ENCODE assay signal across 1 cellular context in the genomic region with DNA sequence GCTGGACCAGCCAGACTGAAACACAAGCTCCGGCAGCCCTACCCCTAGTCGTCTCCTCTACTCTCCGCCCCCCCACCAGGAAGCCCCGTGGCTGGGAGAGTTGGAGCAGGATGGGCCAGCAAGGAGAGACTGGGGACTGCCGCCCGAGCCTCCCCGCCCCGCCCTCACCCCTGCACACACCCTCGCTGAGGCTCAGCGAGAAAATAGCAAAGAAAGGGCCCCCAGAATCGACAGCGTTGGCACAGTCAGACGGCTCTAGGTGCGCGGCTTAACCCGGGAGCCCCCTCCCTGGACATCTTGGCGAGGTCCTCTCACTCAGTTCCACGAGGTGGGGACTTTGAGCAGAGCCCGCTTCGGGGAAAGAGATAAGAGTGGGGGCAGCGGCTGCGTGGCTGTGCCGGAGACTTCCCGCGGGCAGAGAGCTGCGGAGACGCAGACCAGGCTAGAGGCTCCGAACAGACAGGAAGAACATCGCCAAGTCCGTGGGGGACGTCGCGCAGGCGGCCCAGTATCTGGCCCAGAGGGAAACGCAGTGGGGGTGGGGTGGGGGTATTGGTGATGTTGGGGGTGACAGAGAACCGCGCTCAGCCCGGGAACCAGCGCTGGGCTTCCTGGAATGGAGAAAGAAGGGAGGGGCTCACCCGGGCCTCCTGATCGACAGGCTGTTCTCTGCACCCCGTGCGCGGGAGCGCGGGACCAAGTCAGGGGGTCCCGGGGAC.
TF ChIP-seq lines count a peak whose summit lies in the region.

No MANE protein-coding gene starts in this region.

TF ChIP-seq in K562, 482 proteins besides CTCF, POLR2A, EP300 and RAD21 (continues in another document):
- TF ChIP-seq NFYB (IDR thresholded peaks at IDR 0.05; ENCODE audit: extremely low read depth, insufficient read length), result no peak
- TF ChIP-seq, protein P1, sequence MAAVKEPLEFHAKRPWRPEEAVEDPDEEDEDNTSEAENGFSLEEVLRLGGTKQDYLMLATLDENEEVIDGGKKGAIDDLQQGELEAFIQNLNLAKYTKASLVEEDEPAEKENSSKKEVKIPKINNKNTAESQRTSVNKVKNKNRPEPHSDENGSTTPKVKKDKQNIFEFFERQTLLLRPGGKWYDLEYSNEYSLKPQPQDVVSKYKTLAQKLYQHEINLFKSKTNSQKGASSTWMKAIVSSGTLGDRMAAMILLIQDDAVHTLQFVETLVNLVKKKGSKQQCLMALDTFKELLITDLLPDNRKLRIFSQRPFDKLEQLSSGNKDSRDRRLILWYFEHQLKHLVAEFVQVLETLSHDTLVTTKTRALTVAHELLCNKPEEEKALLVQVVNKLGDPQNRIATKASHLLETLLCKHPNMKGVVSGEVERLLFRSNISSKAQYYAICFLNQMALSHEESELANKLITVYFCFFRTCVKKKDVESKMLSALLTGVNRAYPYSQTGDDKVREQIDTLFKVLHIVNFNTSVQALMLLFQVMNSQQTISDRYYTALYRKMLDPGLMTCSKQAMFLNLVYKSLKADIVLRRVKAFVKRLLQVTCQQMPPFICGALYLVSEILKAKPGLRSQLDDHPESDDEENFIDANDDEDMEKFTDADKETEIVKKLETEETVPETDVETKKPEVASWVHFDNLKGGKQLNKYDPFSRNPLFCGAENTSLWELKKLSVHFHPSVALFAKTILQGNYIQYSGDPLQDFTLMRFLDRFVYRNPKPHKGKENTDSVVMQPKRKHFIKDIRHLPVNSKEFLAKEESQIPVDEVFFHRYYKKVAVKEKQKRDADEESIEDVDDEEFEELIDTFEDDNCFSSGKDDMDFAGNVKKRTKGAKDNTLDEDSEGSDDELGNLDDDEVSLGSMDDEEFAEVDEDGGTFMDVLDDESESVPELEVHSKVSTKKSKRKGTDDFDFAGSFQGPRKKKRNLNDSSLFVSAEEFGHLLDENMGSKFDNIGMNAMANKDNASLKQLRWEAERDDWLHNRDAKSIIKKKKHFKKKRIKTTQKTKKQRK (IDR thresholded peaks at IDR 0.05; ENCODE audit: borderline replicate concordance, low read depth, low read length), result no peak
- TF ChIP-seq ZNF830 (CRISPR knock-in tag; IDR thresholded peaks at IDR 0.05), result no peak
- TF ChIP-seq, protein P2, sequence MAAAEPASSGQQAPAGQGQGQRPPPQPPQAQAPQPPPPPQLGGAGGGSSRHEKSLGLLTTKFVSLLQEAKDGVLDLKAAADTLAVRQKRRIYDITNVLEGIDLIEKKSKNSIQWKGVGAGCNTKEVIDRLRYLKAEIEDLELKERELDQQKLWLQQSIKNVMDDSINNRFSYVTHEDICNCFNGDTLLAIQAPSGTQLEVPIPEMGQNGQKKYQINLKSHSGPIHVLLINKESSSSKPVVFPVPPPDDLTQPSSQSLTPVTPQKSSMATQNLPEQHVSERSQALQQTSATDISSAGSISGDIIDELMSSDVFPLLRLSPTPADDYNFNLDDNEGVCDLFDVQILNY (CRISPR knock-in tag; IDR thresholded peaks at IDR 0.05), result no peak
- TF ChIP-seq, protein P3, sequence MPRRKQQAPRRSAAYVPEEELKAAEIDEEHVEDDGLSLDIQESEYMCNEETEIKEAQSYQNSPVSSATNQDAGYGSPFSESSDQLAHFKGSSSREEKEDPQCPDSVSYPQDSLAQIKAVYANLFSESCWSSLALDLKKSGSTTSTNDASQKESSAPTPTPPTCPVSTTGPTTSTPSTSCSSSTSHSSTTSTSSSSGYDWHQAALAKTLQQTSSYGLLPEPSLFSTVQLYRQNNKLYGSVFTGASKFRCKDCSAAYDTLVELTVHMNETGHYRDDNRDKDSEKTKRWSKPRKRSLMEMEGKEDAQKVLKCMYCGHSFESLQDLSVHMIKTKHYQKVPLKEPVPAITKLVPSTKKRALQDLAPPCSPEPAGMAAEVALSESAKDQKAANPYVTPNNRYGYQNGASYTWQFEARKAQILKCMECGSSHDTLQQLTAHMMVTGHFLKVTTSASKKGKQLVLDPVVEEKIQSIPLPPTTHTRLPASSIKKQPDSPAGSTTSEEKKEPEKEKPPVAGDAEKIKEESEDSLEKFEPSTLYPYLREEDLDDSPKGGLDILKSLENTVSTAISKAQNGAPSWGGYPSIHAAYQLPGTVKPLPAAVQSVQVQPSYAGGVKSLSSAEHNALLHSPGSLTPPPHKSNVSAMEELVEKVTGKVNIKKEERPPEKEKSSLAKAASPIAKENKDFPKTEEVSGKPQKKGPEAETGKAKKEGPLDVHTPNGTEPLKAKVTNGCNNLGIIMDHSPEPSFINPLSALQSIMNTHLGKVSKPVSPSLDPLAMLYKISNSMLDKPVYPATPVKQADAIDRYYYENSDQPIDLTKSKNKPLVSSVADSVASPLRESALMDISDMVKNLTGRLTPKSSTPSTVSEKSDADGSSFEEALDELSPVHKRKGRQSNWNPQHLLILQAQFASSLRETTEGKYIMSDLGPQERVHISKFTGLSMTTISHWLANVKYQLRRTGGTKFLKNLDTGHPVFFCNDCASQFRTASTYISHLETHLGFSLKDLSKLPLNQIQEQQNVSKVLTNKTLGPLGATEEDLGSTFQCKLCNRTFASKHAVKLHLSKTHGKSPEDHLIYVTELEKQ (CRISPR knock-in tag; IDR thresholded peaks at IDR 0.05), result no peak
- TF ChIP-seq ZNF778 (CRISPR knock-in tag; IDR thresholded peaks at IDR 0.05), result no peak
- no peak for TF ChIP-seq ARHGAP35 (IDR thresholded peaks at IDR 0.05; ENCODE audit: partially characterized antibody)
- no peak for TF ChIP-seq HDAC3 (IDR thresholded peaks at IDR 0.05; ENCODE audit: borderline replicate concordance, partially characterized antibody)
- TF ChIP-seq CBX1 (IDR thresholded peaks at IDR 0.05; ENCODE audit: low read depth), result no peak
- no peak for TF ChIP-seq JUND (IDR thresholded peaks at IDR 0.05; ENCODE audit: borderline replicate concordance, low read depth, low read length)
- TF ChIP-seq JUND (tag; IDR thresholded peaks at IDR 0.05; ENCODE audit: borderline replicate concordance, low read depth, low read length), result no peak
- TF ChIP-seq MCM3 (IDR thresholded peaks at IDR 0.05), result no peak
- 0 out of 2 replicates have a peak, but pooled peaks have one; percentile 11 for TF ChIP-seq NCOR1 (IDR thresholded peaks at IDR 0.05)
- TF ChIP-seq ZNF699 (CRISPR knock-in tag; IDR thresholded peaks at IDR 0.05; ENCODE audit: insufficient replicate concordance), result no peak
- no peak for TF ChIP-seq CAMTA2 (CRISPR knock-in tag; conservative IDR thresholded peaks at IDR 0.05)
- TF ChIP-seq CBFA2T2 (conservative IDR thresholded peaks at IDR 0.05), result no peak
- TF ChIP-seq, protein P4, sequence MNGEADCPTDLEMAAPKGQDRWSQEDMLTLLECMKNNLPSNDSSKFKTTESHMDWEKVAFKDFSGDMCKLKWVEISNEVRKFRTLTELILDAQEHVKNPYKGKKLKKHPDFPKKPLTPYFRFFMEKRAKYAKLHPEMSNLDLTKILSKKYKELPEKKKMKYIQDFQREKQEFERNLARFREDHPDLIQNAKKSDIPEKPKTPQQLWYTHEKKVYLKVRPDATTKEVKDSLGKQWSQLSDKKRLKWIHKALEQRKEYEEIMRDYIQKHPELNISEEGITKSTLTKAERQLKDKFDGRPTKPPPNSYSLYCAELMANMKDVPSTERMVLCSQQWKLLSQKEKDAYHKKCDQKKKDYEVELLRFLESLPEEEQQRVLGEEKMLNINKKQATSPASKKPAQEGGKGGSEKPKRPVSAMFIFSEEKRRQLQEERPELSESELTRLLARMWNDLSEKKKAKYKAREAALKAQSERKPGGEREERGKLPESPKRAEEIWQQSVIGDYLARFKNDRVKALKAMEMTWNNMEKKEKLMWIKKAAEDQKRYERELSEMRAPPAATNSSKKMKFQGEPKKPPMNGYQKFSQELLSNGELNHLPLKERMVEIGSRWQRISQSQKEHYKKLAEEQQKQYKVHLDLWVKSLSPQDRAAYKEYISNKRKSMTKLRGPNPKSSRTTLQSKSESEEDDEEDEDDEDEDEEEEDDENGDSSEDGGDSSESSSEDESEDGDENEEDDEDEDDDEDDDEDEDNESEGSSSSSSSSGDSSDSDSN (IDR thresholded peaks at IDR 0.05; ENCODE audit: borderline replicate concordance in 1 of 2, low read depth in 2 of 2, low read length in 2 of 2), result peak in 1 of 2 experiments; percentile 61; a peak in 1 of 4 replicates
- TF ChIP-seq, protein P5, sequence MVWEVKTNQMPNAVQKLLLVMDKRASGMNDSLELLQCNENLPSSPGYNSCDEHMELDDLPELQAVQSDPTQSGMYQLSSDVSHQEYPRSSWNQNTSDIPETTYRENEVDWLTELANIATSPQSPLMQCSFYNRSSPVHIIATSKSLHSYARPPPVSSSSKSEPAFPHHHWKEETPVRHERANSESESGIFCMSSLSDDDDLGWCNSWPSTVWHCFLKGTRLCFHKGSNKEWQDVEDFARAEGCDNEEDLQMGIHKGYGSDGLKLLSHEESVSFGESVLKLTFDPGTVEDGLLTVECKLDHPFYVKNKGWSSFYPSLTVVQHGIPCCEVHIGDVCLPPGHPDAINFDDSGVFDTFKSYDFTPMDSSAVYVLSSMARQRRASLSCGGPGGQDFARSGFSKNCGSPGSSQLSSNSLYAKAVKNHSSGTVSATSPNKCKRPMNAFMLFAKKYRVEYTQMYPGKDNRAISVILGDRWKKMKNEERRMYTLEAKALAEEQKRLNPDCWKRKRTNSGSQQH (CRISPR knock-in tag; IDR thresholded peaks at IDR 0.05), result no peak
- TF ChIP-seq, protein P6, sequence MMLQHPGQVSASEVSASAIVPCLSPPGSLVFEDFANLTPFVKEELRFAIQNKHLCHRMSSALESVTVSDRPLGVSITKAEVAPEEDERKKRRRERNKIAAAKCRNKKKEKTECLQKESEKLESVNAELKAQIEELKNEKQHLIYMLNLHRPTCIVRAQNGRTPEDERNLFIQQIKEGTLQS (IDR thresholded peaks at IDR 0.05), result no peak
- TF ChIP-seq, protein P6 (CRISPR knock-in tag; conservative IDR thresholded peaks at IDR 0.05), result no peak
- no peak for TF ChIP-seq KAT8 (IDR thresholded peaks at IDR 0.05; ENCODE audit: low read depth)
- TF ChIP-seq TEAD4 (IDR thresholded peaks at IDR 0.05; ENCODE audit: low read length), result no peak
- no peak for TF ChIP-seq TEAD4 (CRISPR knock-in tag; IDR thresholded peaks at IDR 0.05; ENCODE audit: borderline replicate concordance)
- TF ChIP-seq ZNF586 (CRISPR knock-in tag; conservative IDR thresholded peaks at IDR 0.05), result no peak
- no peak for TF ChIP-seq ZNF445 (CRISPR knock-in tag; IDR thresholded peaks at IDR 0.05; ENCODE audit: low read depth)
- no peak for TF ChIP-seq HNRNPL (IDR thresholded peaks at IDR 0.05; ENCODE audit: low read depth, low read length)
- TF ChIP-seq FOXM1 (IDR thresholded peaks at IDR 0.05; ENCODE audit: low read depth), result no peak
- no peak for TF ChIP-seq FOXM1 (CRISPR knock-in tag; IDR thresholded peaks at IDR 0.05; ENCODE audit: low read depth)
- no peak for TF ChIP-seq CREM (IDR thresholded peaks at IDR 0.05; ENCODE audit: low read depth)
- TF ChIP-seq ZNF444 (CRISPR knock-in tag; IDR thresholded peaks at IDR 0.05), result no peak
- TF ChIP-seq ZNF282 (CRISPR knock-in tag; IDR thresholded peaks at IDR 0.05), result no peak
- TF ChIP-seq EWSR1 (IDR thresholded peaks at IDR 0.05; ENCODE audit: borderline replicate concordance, low read depth, partially characterized antibody), result no peak
- TF ChIP-seq ZNF696 (CRISPR knock-in tag; conservative IDR thresholded peaks at IDR 0.05), result no peak
- TF ChIP-seq NFE2 (IDR thresholded peaks at IDR 0.05; ENCODE audit: low read depth), result no peak
- TF ChIP-seq GABPB1 (CRISPR knock-in tag; IDR thresholded peaks at IDR 0.05), result no peak
- no peak for TF ChIP-seq SMAD3 (CRISPR knock-in tag; conservative IDR thresholded peaks at IDR 0.05)
- TF ChIP-seq, protein P7, sequence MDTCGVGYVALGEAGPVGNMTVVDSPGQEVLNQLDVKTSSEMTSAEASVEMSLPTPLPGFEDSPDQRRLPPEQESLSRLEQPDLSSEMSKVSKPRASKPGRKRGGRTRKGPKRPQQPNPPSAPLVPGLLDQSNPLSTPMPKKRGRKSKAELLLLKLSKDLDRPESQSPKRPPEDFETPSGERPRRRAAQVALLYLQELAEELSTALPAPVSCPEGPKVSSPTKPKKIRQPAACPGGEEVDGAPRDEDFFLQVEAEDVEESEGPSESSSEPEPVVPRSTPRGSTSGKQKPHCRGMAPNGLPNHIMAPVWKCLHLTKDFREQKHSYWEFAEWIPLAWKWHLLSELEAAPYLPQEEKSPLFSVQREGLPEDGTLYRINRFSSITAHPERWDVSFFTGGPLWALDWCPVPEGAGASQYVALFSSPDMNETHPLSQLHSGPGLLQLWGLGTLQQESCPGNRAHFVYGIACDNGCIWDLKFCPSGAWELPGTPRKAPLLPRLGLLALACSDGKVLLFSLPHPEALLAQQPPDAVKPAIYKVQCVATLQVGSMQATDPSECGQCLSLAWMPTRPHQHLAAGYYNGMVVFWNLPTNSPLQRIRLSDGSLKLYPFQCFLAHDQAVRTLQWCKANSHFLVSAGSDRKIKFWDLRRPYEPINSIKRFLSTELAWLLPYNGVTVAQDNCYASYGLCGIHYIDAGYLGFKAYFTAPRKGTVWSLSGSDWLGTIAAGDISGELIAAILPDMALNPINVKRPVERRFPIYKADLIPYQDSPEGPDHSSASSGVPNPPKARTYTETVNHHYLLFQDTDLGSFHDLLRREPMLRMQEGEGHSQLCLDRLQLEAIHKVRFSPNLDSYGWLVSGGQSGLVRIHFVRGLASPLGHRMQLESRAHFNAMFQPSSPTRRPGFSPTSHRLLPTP (IDR thresholded peaks at IDR 0.05; ENCODE audit: borderline replicate concordance, extremely low read depth, insufficient read length), result no peak
- TF ChIP-seq TOE1 (IDR thresholded peaks at IDR 0.05; ENCODE audit: borderline replicate concordance), result no peak
- no peak for TF ChIP-seq TOE1 (CRISPR knock-in tag; IDR thresholded peaks at IDR 0.05; ENCODE audit: borderline replicate concordance, low read depth)
- TF ChIP-seq ETV1 (tag; conservative IDR thresholded peaks at IDR 0.05; ENCODE audit: low read depth), result no peak
- TF ChIP-seq MAZ (CRISPR knock-in tag; conservative IDR thresholded peaks at IDR 0.05 in 1 of 2, IDR thresholded peaks at IDR 0.05 in 1 of 2), result peak; percentile 68 to 80
- no peak for TF ChIP-seq CC2D1A (IDR thresholded peaks at IDR 0.05)
- TF ChIP-seq CSDE1 (IDR thresholded peaks at IDR 0.05), result no peak
- no peak for TF ChIP-seq POLR2B (IDR thresholded peaks at IDR 0.05; ENCODE audit: low read depth, partially characterized antibody)
- TF ChIP-seq RUNX1 (IDR thresholded peaks at IDR 0.05; ENCODE audit: low read depth), result no peak
- TF ChIP-seq, protein P8, sequence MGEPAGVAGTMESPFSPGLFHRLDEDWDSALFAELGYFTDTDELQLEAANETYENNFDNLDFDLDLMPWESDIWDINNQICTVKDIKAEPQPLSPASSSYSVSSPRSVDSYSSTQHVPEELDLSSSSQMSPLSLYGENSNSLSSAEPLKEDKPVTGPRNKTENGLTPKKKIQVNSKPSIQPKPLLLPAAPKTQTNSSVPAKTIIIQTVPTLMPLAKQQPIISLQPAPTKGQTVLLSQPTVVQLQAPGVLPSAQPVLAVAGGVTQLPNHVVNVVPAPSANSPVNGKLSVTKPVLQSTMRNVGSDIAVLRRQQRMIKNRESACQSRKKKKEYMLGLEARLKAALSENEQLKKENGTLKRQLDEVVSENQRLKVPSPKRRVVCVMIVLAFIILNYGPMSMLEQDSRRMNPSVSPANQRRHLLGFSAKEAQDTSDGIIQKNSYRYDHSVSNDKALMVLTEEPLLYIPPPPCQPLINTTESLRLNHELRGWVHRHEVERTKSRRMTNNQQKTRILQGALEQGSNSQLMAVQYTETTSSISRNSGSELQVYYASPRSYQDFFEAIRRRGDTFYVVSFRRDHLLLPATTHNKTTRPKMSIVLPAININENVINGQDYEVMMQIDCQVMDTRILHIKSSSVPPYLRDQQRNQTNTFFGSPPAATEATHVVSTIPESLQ (CRISPR knock-in tag; IDR thresholded peaks at IDR 0.05), result no peak
- no peak for TF ChIP-seq BRF1 (IDR thresholded peaks at IDR 0.05; ENCODE audit: borderline replicate concordance, extremely low read depth, insufficient read length)
- no peak for TF ChIP-seq ZNF766 (CRISPR knock-in tag; conservative IDR thresholded peaks at IDR 0.05)
- no peak for TF ChIP-seq SMARCB1 (IDR thresholded peaks at IDR 0.05; ENCODE audit: insufficient read length, low read depth)
